ENCODE assay signal across 9 cellular contexts in genomic region chr13:51282923-51283322, GRCh38. TPM values are rescaled to one million over a fixed set of nuclear protein-coding genes. Genes with fewer than 3 reads are reported as not detected.
"Had no signal": no experiment of that assay in that cellular context is flagged by ENCODE, and none has a peak within 500 bp of the region (broad histone marks: within the 10 kb centered on the region; RNA-seq: fewer than 3 reads in every experiment).

No MANE protein-coding gene starts in this region.

RNA-seq across cellular contexts. Expression of gene SERPINE3, which starts 56.6 kb away (rescaled TPM):
- total RNA-seq: LHCN-M2, MCF 10A, NCI-H460, OCI-LY7, PC-9, Right ventricle myocardium inferior, RPMI7951, SJSA1 had no signal
- polyA plus RNA-seq: SK-N-SH had no signal
